In the genomic region with DNA sequence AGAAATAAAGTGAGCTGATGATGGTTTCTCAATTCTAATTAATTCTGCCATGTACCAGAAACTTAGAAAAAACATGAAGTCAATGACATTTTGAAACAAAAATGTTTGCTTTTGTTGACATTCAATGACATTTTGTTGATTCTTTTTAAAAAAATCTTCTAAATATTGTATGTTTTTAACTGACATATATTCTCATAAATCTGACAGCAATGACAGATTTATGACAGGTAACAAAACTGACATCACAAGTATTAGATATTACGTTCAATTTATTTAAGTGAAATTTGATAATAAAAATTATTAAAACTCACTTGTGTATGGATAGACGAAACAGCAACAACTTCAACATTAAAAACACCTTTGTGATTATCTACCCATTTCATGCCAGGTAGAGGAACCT, we compare ENCODE assay signal across 23 cellular contexts. TPM values are rescaled to one million over a fixed set of nuclear protein-coding genes. Genes with fewer than 3 reads are reported as not detected.
"Had no signal": no experiment of that assay in that cellular context is flagged by ENCODE, and none has a peak within 500 bp of the region (broad histone marks: within the 10 kb centered on the region; RNA-seq: fewer than 3 reads in every experiment).

No MANE protein-coding gene starts in this region.

- H3K36me3 ChIP-seq: MG63, SJSA1 had no signal

- H3K27me3 ChIP-seq: MG63, SJSA1 had no signal

- H3K27ac Mint-ChIP-seq: IgD-negative memory B cell had no signal

- H3K27me3 Mint-ChIP-seq: IgD-negative memory B cell had no signal

- H3K4me1 ChIP-seq: SJSA1 had no signal

- H3K9me3 ChIP-seq: MG63, SJSA1 had no signal

- H3K9me3 Mint-ChIP-seq: IgD-negative memory B cell had no signal

- DNase-seq: KBM-7, MG63, NCI-H1092 treated with DMSO at 0.1 percent for 48 hours, NCI-H1436, NCI-H187, NCI-H2029, NCI-H2081 treated with DMSO at 0.1 percent for 48 hours, NCI-H2171, NCI-H226, NCI-H446, NCI-H510A, NCI-H524 treated with DMSO at 0.1 percent for 48 hours, NCI-H69, NCI-H774, Right ventricle myocardium superior, RPMI8226, SIG-M5 had no signal

- H3K4me3 Mint-ChIP-seq: IgD-negative memory B cell had no signal

- FAIRE-seq: HTR-8/SVneo had no signal

- H3K27ac ChIP-seq: HL-60, SJSA1, SK-N-MC had no signal

- H3K4me3 ChIP-seq: MG63, SJSA1, SK-N-MC had no signal

RNA-seq across cellular contexts. Expression of a gene that starts 36.0 kb away (rescaled TPM):
- total RNA-seq: LHCN-M2, Right ventricle myocardium superior, SJSA1 had no signal
- polyA plus RNA-seq: IgD-negative memory B cell had no signal
